8 cellular contexts compared by ENCODE assay signal in the genomic region with DNA sequence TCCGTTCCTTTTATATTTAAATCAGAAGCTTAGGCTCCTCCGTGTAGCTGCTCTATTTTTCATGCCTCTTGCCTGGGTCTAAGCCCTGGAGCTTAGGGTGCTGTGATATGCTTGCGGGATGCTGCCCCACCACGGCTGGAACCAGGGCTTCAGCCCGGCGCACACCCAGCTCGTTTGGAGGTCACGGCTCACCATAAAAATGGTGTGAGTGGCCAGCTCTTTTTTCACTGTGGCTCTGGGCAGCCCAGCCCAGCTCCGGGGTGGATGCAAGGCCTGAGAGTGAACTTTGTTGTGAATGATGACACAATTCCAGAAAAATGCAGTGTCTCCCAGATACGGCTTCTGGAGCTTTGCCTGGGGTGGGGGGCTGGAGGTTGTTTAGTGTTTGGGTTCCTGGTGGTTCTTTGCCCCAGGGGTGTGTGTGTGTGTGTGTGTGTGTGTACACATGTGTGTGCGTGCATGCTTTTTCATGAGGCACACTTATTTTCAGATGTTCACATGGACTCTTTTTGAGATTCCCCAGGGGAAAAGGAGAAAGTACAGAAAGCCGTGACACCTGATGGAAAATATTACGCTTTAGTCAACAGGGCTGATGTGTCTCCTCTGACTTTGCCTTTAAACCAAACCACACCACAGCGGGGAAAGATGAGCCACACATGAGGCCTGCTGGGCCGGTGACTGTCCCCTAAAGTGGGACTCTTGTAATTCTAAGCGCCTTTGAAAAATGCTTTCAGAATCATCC. TPM values are rescaled to one million over a fixed set of nuclear protein-coding genes. Genes with fewer than 3 reads are reported as not detected.
DNase-seq lines count a peak whose midpoint lies in the region; ATAC-seq, FAIRE-seq and TF ChIP-seq lines count a peak whose summit lies in the region.

No MANE protein-coding gene starts in this region.

- WGBS in pancreas, 2 donors: 73 to 74% methylated on average over 16 of the region's 16 CpGs

- ATAC-seq in HG02885 (IDR thresholded peaks at IDR 0.05; ENCODE audit: poor library complexity, unreplicated experiment) (peak; percentile 50), pancreas (peak in 3 of 4 donors; percentile 70 to 81 (median 74)), HG02763 (IDR thresholded peaks at IDR 0.05; ENCODE audit: unreplicated experiment) (no peak), GM21529 (IDR thresholded peaks at IDR 0.05; ENCODE audit: unreplicated experiment) (no peak), GM18907 (IDR thresholded peaks at IDR 0.05; ENCODE audit: unreplicated experiment) (no peak)
- ATAC-seq in activated CD8-positive, alpha-beta memory T cell treated with anti-CD3 and anti-CD28 coated beads, Interleukin-2, amount 10 ng/mL, durations not matched to agents 7 days and 5 days: peak; percentile 58

- TF ChIP-seq CTCF in fibroblast of the aortic adventitia (IDR thresholded peaks at IDR 0.05; ENCODE audit: insufficient read depth, low read length): peak; percentile 51
- no peak for TF ChIP-seq CTCF in pancreas (IDR thresholded peaks at IDR 0.05)

- FAIRE-seq in pancreas (lab: Jason Lieb, UNC): no peak

- no peak overlapping the region for H3K4me3 Mint-ChIP-seq in activated CD8-positive, alpha-beta memory T cell treated with anti-CD3 and anti-CD28 coated beads, Interleukin-2, amount 10 ng/mL, durations not matched to agents 7 days and 5 days

- H3K4me3 ChIP-seq in fibroblast of the aortic adventitia (ENCODE audit: low read depth, low read length) (no peak overlapping the region), pancreas (no peak overlapping the region)

- intact Hi-C loops in pancreas (cut with DNase I): no loop called here

- CTCF ChIA-PET in activated CD8-positive, alpha-beta memory T cell treated with anti-CD3 and anti-CD28 coated beads, Interleukin-2, amount 10 ng/mL, durations not matched to agents 7 days and 5 days (lab: Charles Lee): interaction anchor here (0.8 to 1.5 kb wide), 3 partner anchors 15 to 36 kb away, joined by 3 read pairs; no protein-coding TSS in a partner anchor

- no peaks in the 10 kb centered on the region for H3K27me3 ChIP-seq in pancreas

- no peaks in the 10 kb centered on the region for H3K36me3 Mint-ChIP-seq in activated CD8-positive, alpha-beta memory T cell treated with anti-CD3 and anti-CD28 coated beads, Interleukin-2, amount 10 ng/mL, durations not matched to agents 7 days and 5 days

- H3K27ac ChIP-seq in pancreas: peak overlapping the region in 3 of 4 donors; percentile 4 to 28 (median 27)

- peaks cover 19% of the 10 kb centered on the region for H3K4me1 Mint-ChIP-seq in activated CD8-positive, alpha-beta memory T cell treated with anti-CD3 and anti-CD28 coated beads, Interleukin-2, amount 10 ng/mL, durations not matched to agents 7 days and 5 days

- no peaks in the 10 kb centered on the region for H3K36me3 ChIP-seq in pancreas

- no peak overlapping the region for H3K27ac Mint-ChIP-seq in activated CD8-positive, alpha-beta memory T cell treated with anti-CD3 and anti-CD28 coated beads, Interleukin-2, amount 10 ng/mL, durations not matched to agents 7 days and 5 days

- H3K9me3 ChIP-seq in pancreas: no peaks in the 10 kb centered on the region

- no peaks in the 10 kb centered on the region for H3K4me1 ChIP-seq in pancreas

- H3K9me3 Mint-ChIP-seq in activated CD8-positive, alpha-beta memory T cell treated with anti-CD3 and anti-CD28 coated beads, Interleukin-2, amount 10 ng/mL, durations not matched to agents 7 days and 5 days (ENCODE audit: low read depth): no peaks in the 10 kb centered on the region

- no peaks in the 10 kb centered on the region for H3K27me3 Mint-ChIP-seq in activated CD8-positive, alpha-beta memory T cell treated with anti-CD3 and anti-CD28 coated beads, Interleukin-2, amount 10 ng/mL, durations not matched to agents 7 days and 5 days

- peak; percentile 63 for DNase-seq in activated CD8-positive, alpha-beta memory T cell treated with anti-CD3 and anti-CD28 coated beads, Interleukin-2, amount 10 ng/mL, durations not matched to agents 7 days and 5 days
- DNase-seq in fibroblast of the aortic adventitia (ENCODE audit: low read depth) (peak; percentile 97), pancreas (peak in 2 of 6 donors; percentile 19 to 28), NCI-H1694 (lab: John Stamatoyannopoulos, UW) (no peak)

RNA-seq across cellular contexts. Expression of a gene that starts 46.2 kb away (rescaled TPM):
- total RNA-seq in activated CD8-positive, alpha-beta memory T cell treated with anti-CD3 and anti-CD28 coated beads, Interleukin-2, amount 10 ng/mL, durations not matched to agents 7 days and 5 days: 10 to 100 TPM; 23.2 to 29.5 TPM
- total RNA-seq in fibroblast of the aortic adventitia (ENCODE audit: low replicate concordance) (7.0 and 20.5 TPM in 2 replicates), pancreas (1 to 10 TPM; 1.4 to 4.1 (median 2.2) TPM)
- 1 to 10 TPM; 2.3 to 6.0 TPM for polyA plus RNA-seq in pancreas

Comparison
In these comparisons a context has a peak if more than half of its experiments do, and no peak if none do; other contexts are left out.
1. ATAC-seq: peak in HG02885 (single experiment), activated CD8-positive, alpha-beta memory T cell treated with anti-CD3 and anti-CD28 coated beads, Interleukin-2, amount 10 ng/mL, durations not matched to agents 7 days and 5 days (single experiment) and pancreas (3 of 4); none in HG02763 (single experiment), GM21529 (single experiment) and GM18907 (single experiment).